In genomic region chr12:116880817-116881324, GRCh38 we compare ENCODE assay signal across 9 cellular contexts. TPM values are rescaled to one million over a fixed set of nuclear protein-coding genes. Genes with fewer than 3 reads are reported as not detected.
DNase-seq lines count a peak whose midpoint lies in the region; ATAC-seq and TF ChIP-seq lines count a peak whose summit lies in the region.
"Had no signal": no experiment of that assay in that cellular context is flagged by ENCODE, and none has a peak within 500 bp of the region (broad histone marks: within the 10 kb centered on the region; RNA-seq: fewer than 3 reads in every experiment).

No MANE protein-coding gene starts in this region.

- H3K36me3 Mint-ChIP-seq in memory B cell (no peaks in the 10 kb centered on the region), type B pancreatic cell (no peaks in the 10 kb centered on the region)

- H3K27ac ChIP-seq in SK-N-MC (no peak overlapping the region), coronary artery (no peak overlapping the region)

- H3K36me3 ChIP-seq in BE2C: no peaks in the 10 kb centered on the region
- H3K36me3 ChIP-seq in SK-N-MC (ENCODE audit: insufficient read depth, low read length): no peaks in the 10 kb centered on the region

- peak overlapping the region; percentile 93 for H3K4me3 Mint-ChIP-seq in memory B cell
- H3K4me3 Mint-ChIP-seq in type B pancreatic cell: peak overlapping the region; percentile 96

- H3K9ac ChIP-seq in SK-N-MC (ENCODE audit: insufficient read length): peak overlapping the region; percentile 17

- H3K9me3 Mint-ChIP-seq in memory B cell: no peaks in the 10 kb centered on the region
- H3K9me3 Mint-ChIP-seq in type B pancreatic cell: no peaks in the 10 kb centered on the region

- DNase-seq in BE2C (peak; percentile 69), HuH-7.5 (ENCODE audit: low spot score) (peak; percentile 73), SK-N-MC (ENCODE audit: low read depth, low spot score) (no peak), coronary artery (ENCODE audit: low spot score) (no peak), memory B cell (ENCODE audit: low spot score in 2 of 2) (peak; percentile 49 to 57), type B pancreatic cell (ENCODE audit: extremely low spot score, unreplicated experiment) (no peak), pons (ENCODE audit: low spot score) (no peak)

- H3K27ac Mint-ChIP-seq in memory B cell (peak overlapping the region; percentile 64), type B pancreatic cell (peak overlapping the region; percentile 73)

- H3K27me3 Mint-ChIP-seq in memory B cell (peaks cover 13% of the 10 kb centered on the region), type B pancreatic cell (peaks cover 81% of the 10 kb centered on the region)

- H3K4me3 ChIP-seq in BE2C (ENCODE audit: low read depth, low read length): peak overlapping the region; percentile 63
- peak overlapping the region; percentile 75 for H3K4me3 ChIP-seq in SK-N-MC
- H3K4me3 ChIP-seq in coronary artery: peak overlapping the region; percentile 61

- H3K4me1 Mint-ChIP-seq in memory B cell: peaks cover 30% of the 10 kb centered on the region
- peaks cover 29% of the 10 kb centered on the region for H3K4me1 Mint-ChIP-seq in type B pancreatic cell (ENCODE audit: unreplicated experiment)

- H3K9me3 ChIP-seq in BE2C: no peaks in the 10 kb centered on the region
- H3K9me3 ChIP-seq in SK-N-MC (ENCODE audit: low read depth, low read length): no peaks in the 10 kb centered on the region

- peaks cover 66% of the 10 kb centered on the region for H3K27me3 ChIP-seq in BE2C

- TF ChIP-seq CTCF in BE2C (IDR thresholded peaks at IDR 0.05; ENCODE audit: low read depth, low read length): no peak
- no peak for TF ChIP-seq CTCF in coronary artery (IDR thresholded peaks at IDR 0.05)
- no peak for TF ChIP-seq CTCF in type B pancreatic cell (conservative IDR thresholded peaks at IDR 0.05)

- 0 out of 2 replicates have a peak, but pooled peaks cover 3% of the 10 kb centered on the region for H3K4me1 ChIP-seq in BE2C

- peak; percentile 60 for ATAC-seq in GM18868 (IDR thresholded peaks at IDR 0.05; ENCODE audit: unreplicated experiment)
- peak; percentile 80 for ATAC-seq in memory B cell (ENCODE audit: low read depth)

RNA-seq across cellular contexts. Expression of gene HRK, which starts 0.4 kb away (rescaled TPM):
- 0.74 TPM for polyA plus RNA-seq in BE2C (2012; ENCODE audit: insufficient read depth, insufficient read length, low read depth)
- total RNA-seq in type B pancreatic cell (ENCODE audit: low replicate concordance): 1.9 and 6.6 TPM in 2 replicates
- total RNA-seq: pulmonary artery endothelial cell had no signal

RNA-seq across cellular contexts. Expression of gene FBXW8, which starts 29.9 kb away (rescaled TPM):
- polyA plus RNA-seq in BE2C (2012; ENCODE audit: insufficient read depth, insufficient read length, low read depth): 17.9 TPM
- total RNA-seq in type B pancreatic cell (ENCODE audit: low replicate concordance): 27.7 and 28.2 TPM in 2 replicates

Comparison
In these comparisons a context has a peak if more than half of its experiments do, and no peak if none do; other contexts are left out.
1. DNase-seq: peak in BE2C (single experiment), HuH-7.5 (single experiment) and memory B cell (2 of 2); none in SK-N-MC (single experiment), coronary artery (single experiment), type B pancreatic cell (single experiment) and pons (single experiment).
2. Peak in every context shown above with its lines, with median percentiles within 50 percentile points of each other: H3K4me3 ChIP-seq.